Comparison of ENCODE assay signal across 17 cellular contexts in genomic region chr20:49951160-49951559, GRCh38. TPM values are rescaled to one million over a fixed set of nuclear protein-coding genes. Genes with fewer than 3 reads are reported as not detected.
A peak's percentile ranks its signal among the peaks of the same experiment; 100 is the strongest.
DNase-seq lines count a peak whose midpoint lies in the region; ATAC-seq and TF ChIP-seq lines count a peak whose summit lies in the region.
"Had no signal": no experiment of that assay in that cellular context is flagged by ENCODE, and none has a peak within 500 bp of the region (broad histone marks: within the 10 kb centered on the region; RNA-seq: fewer than 3 reads in every experiment).

No MANE protein-coding gene starts in this region.

- H4K20me1 ChIP-seq in SK-N-SH (ENCODE audit: insufficient read depth) = no peaks in the 10 kb centered on the region
- no peaks in the 10 kb centered on the region for H4K20me1 ChIP-seq in fibroblast of lung (ENCODE audit: control insufficient read depth, extremely low read depth, insufficient read depth, low read length)

- H3K9me2 ChIP-seq in SK-N-SH = no peaks in the 10 kb centered on the region

- POLR2A ChIA-PET in SK-N-SH (lab: Yijun Ruan, JAX) = no interaction called here

- TF ChIP-seq CTCF in natural killer cell (IDR thresholded peaks at IDR 0.05) (no peak), SK-N-SH (IDR thresholded peaks at IDR 0.05) (no peak), fibroblast of lung (conservative IDR thresholded peaks at IDR 0.05 in 1 of 2, IDR thresholded peaks at IDR 0.05 in 1 of 2; ENCODE audit: low read depth in 1 of 2, low read length in 2 of 2) (no peak)

- H3K27me3 ChIP-seq in SK-N-SH (ENCODE audit: insufficient read depth) = no peaks in the 10 kb centered on the region
- no peaks in the 10 kb centered on the region for H3K27me3 ChIP-seq in fibroblast of lung (ENCODE audit: control insufficient read depth, insufficient read depth, low read length)
- H3K27me3 ChIP-seq: gastrocnemius medialis, stomach had no signal

- H3K36me3 Mint-ChIP-seq in natural killer cell treated with Interleukin-12 subunit alpha and Interleukin-12 subunit beta and Interleukin-15 and Interleukin-18, amount 100 ng/mL, for 72 hours = peaks cover 42% of the 10 kb centered on the region
- peaks cover 9% of the 10 kb centered on the region for H3K36me3 Mint-ChIP-seq in natural killer cell

- WGBS in SK-N-SH (ENCODE audit: low lambda C conversion rate) = 31% methylated on average over 4 of the region's 4 CpGs

- intact Hi-C loops in natural killer cell (cut with micrococcal nuclease) = no loop called here

- H3K4me2 ChIP-seq in SK-N-SH (peak overlapping the region; percentile 41), fibroblast of lung (ENCODE audit: extremely low read depth, insufficient read depth, low read length) (peak overlapping the region; percentile 34)

- H2AFZ ChIP-seq in SK-N-SH (ENCODE audit: low read depth) = no peak overlapping the region
- no peak overlapping the region for H2AFZ ChIP-seq in fibroblast of lung (ENCODE audit: low read length)

- no peaks in the 10 kb centered on the region for H3K9me3 Mint-ChIP-seq in natural killer cell treated with Interleukin-12 subunit alpha and Interleukin-12 subunit beta and Interleukin-15 and Interleukin-18, amount 100 ng/mL, for 72 hours
- no peaks in the 10 kb centered on the region for H3K9me3 Mint-ChIP-seq in natural killer cell
- H3K9me3 Mint-ChIP-seq: central memory CD8-positive, alpha-beta T cell; IgD-negative memory B cell had no signal

- CTCF ChIA-PET in SK-N-SH (lab: Yijun Ruan, JAX) = interaction anchor here (0.9 kb wide), 1 partner anchor 61 kb away, joined by 3 read pairs; no protein-coding TSS in a partner anchor

- H3K4me1 ChIP-seq in SK-N-SH (ENCODE audit: control insufficient read depth in 1 of 2, insufficient read depth in 2 of 2, low read depth in 1 of 2, low read length in 1 of 2) (peaks cover 0 to 25% of the 10 kb centered on the region in 2 experiments; a peak in 2 of 4 replicates), fibroblast of lung (ENCODE audit: control insufficient read depth, extremely low read depth, insufficient read depth, low read length) (peaks cover 29% of the 10 kb centered on the region)
- H3K4me1 ChIP-seq: gastrocnemius medialis, stomach had no signal

- peak in 1 of 2 experiments; percentile 59; a peak in 1 of 4 replicates for TF ChIP-seq EP300 in SK-N-SH (IDR thresholded peaks at IDR 0.05; ENCODE audit: borderline replicate concordance in 1 of 2, low read depth in 1 of 2, low read length in 1 of 2)

- H3K36me3 ChIP-seq in SK-N-SH (replicated peaks in 1 of 2; ENCODE audit: control insufficient read depth in 1 of 2, insufficient read depth in 2 of 2, low read length in 1 of 2) (peaks cover 31 to 61% of the 10 kb centered on the region in 2 experiments), fibroblast of lung (ENCODE audit: control insufficient read depth, insufficient read depth, low read length) (peaks cover 22% of the 10 kb centered on the region)

- H3K4me1 Mint-ChIP-seq in natural killer cell treated with Interleukin-12 subunit alpha and Interleukin-12 subunit beta and Interleukin-15 and Interleukin-18, amount 100 ng/mL, for 72 hours (ENCODE audit: low read depth in 2 of 2) = peaks cover 10 to 17% of the 10 kb centered on the region in 2 donors
- H3K4me1 Mint-ChIP-seq in natural killer cell = peaks cover 0 to 5% of the 10 kb centered on the region in 2 donors

- no peaks in the 10 kb centered on the region for H3K27me3 Mint-ChIP-seq in natural killer cell treated with Interleukin-12 subunit alpha and Interleukin-12 subunit beta and Interleukin-15 and Interleukin-18, amount 100 ng/mL, for 72 hours
- H3K27me3 Mint-ChIP-seq in natural killer cell (ENCODE audit: low read depth in 2 of 2) = no peaks in the 10 kb centered on the region
- H3K27me3 Mint-ChIP-seq: central memory CD8-positive, alpha-beta T cell; IgD-negative memory B cell had no signal

- peak in 1 of 2 donors; percentile 78 for ATAC-seq in natural killer cell treated with Interleukin-12 subunit alpha and Interleukin-12 subunit beta and Interleukin-15 and Interleukin-18, amount 100 ng/mL, for 72 hours
- no peak for ATAC-seq in natural killer cell
- no peak for ATAC-seq in HG03139 (IDR thresholded peaks at IDR 0.05; ENCODE audit: unreplicated experiment)
- ATAC-seq: gastrocnemius medialis had no signal

- peaks cover 31% of the 10 kb centered on the region for H3K79me2 ChIP-seq in SK-N-SH (ENCODE audit: insufficient read depth)
- peaks cover 8% of the 10 kb centered on the region for H3K79me2 ChIP-seq in fibroblast of lung (ENCODE audit: control insufficient read depth, insufficient read depth, low read length)

- peak overlapping the region; percentile 46 to 76 for H3K27ac Mint-ChIP-seq in natural killer cell treated with Interleukin-12 subunit alpha and Interleukin-12 subunit beta and Interleukin-15 and Interleukin-18, amount 100 ng/mL, for 72 hours
- peak overlapping the region in 1 of 2 donors; percentile 32 for H3K27ac Mint-ChIP-seq in natural killer cell
- H3K27ac Mint-ChIP-seq: IgD-negative memory B cell had no signal

- no peak for TF ChIP-seq RAD21 in SK-N-SH (IDR thresholded peaks at IDR 0.05; ENCODE audit: low read length)

- H3K4me3 Mint-ChIP-seq in natural killer cell treated with Interleukin-12 subunit alpha and Interleukin-12 subunit beta and Interleukin-15 and Interleukin-18, amount 100 ng/mL, for 72 hours = no peak overlapping the region
- H3K4me3 Mint-ChIP-seq in natural killer cell = no peak overlapping the region
- H3K4me3 Mint-ChIP-seq: central memory CD8-positive, alpha-beta T cell; IgD-negative memory B cell had no signal

- no peaks in the 10 kb centered on the region for H3K9me3 ChIP-seq in SK-N-SH
- no peaks in the 10 kb centered on the region for H3K9me3 ChIP-seq in fibroblast of lung (ENCODE audit: control insufficient read depth, insufficient read depth, low read depth, low read length)
- H3K9me3 ChIP-seq: gastrocnemius medialis, stomach had no signal

- H3K9ac ChIP-seq in SK-N-SH (peak overlapping the region; percentile 33; the same call in 1 of the 2 replicates), fibroblast of lung (ENCODE audit: insufficient read depth, low read length) (no peak overlapping the region)

- peak overlapping the region in 1 of 2 experiments; percentile 3; a peak in 1 of 4 replicates for H3K4me3 ChIP-seq in SK-N-SH (ENCODE audit: low read depth in 2 of 2, low read length in 1 of 2)
- H3K4me3 ChIP-seq in fibroblast of lung (replicated peaks in 1 of 4; ENCODE audit: control extremely low read depth in 1 of 4, insufficient read depth in 1 of 4, low read depth in 3 of 4, low read length in 4 of 4) = no peak overlapping the region
- H3K4me3 ChIP-seq: gastrocnemius medialis, stomach had no signal

- H3F3A ChIP-seq in SK-N-SH (replicated peaks; ENCODE audit: insufficient read depth) = peaks cover 59% of the 10 kb centered on the region

- no peak for DNase-seq in natural killer cell treated with Interleukin-12 subunit alpha and Interleukin-12 subunit beta and Interleukin-15 and Interleukin-18, amount 100 ng/mL, for 72 hours (ENCODE audit: low spot score)
- no peak for DNase-seq in natural killer cell
- DNase-seq in SK-N-SH = no peak
- peak; percentile 77 to 78 for DNase-seq in fibroblast of lung (ENCODE audit: low read depth in 2 of 2)
- no peak for DNase-seq in SK-N-DZ (ENCODE audit: low spot score)
- DNase-seq in NCI-H1694 (lab: John Stamatoyannopoulos, UW) = no peak
- no peak for DNase-seq in cerebellum (ENCODE audit: low spot score)
- DNase-seq: gastrocnemius medialis; NCI-H1436 treated with DMSO at 0.1 percent for 48 hours; NCI-H69; SHP77; stimulated activated CD4-positive, alpha-beta T cell treated with anti-CD3 and anti-CD28 coated beads, Interleukin-4, amount 100 ng/mL, for 4 hours; stomach had no signal

- H3K27ac ChIP-seq in SK-N-SH (ENCODE audit: low read depth in 2 of 2, low read length in 1 of 2) = peak overlapping the region in 1 of 2 experiments; percentile 99; a peak in 2 of 4 replicates
- peak overlapping the region; percentile 39 for H3K27ac ChIP-seq in fibroblast of lung (ENCODE audit: insufficient read depth, low read length)
- H3K27ac ChIP-seq: C4-2B, stomach had no signal

RNA-seq across cellular contexts. Expression of gene RNF114, which starts 15.0 kb away (rescaled TPM):
- 10 to 100 TPM; 69.9 to 79.3 TPM for total RNA-seq in natural killer cell treated with Interleukin-12 subunit alpha and Interleukin-12 subunit beta and Interleukin-15 and Interleukin-18, amount 100 ng/mL, for 72 hours
- total RNA-seq in natural killer cell = 100 to 1,000 TPM in 2 of 3 donors, 10 to 100 TPM in 1; 92.3 to 108 (median 100) TPM
- polyA plus RNA-seq in SK-N-SH (2012; rRNA removed) = 30.2 and 55.0 TPM in 2 replicates
- 37.4 and 52.4 TPM in 2 replicates for polyA plus RNA-seq in SK-N-SH (2012; cell fraction: cytosol; rRNA removed)
- 53.4 and 58.8 TPM in 2 replicates for polyA plus RNA-seq in SK-N-SH (2012; cell fraction: nucleus; rRNA removed)
- 50.3 and 65.2 TPM in 2 replicates for total RNA-seq in fibroblast of lung
- polyA plus RNA-seq in fibroblast of lung = 70.2 and 93.9 TPM in 2 replicates
- 57.8 and 75.8 TPM in 2 replicates for polyA plus RNA-seq in fibroblast of lung (2012)
- polyA minus RNA-seq in fibroblast of lung (ENCODE audit: low replicate concordance) = 53.6 and 77.4 TPM in 2 replicates
- 138 and 182 TPM in 2 replicates for polyA plus RNA-seq in SK-N-DZ (2014; cell fraction: cytosol; rRNA removed)
- polyA plus RNA-seq in SK-N-DZ (2014; cell fraction: nucleus; rRNA removed) = 121 and 145 TPM in 2 replicates
- 49.5 TPM for total RNA-seq in cerebellum

RNA-seq across cellular contexts. Expression of gene SNAI1, which starts 31.6 kb away (rescaled TPM):
- total RNA-seq in natural killer cell treated with Interleukin-12 subunit alpha and Interleukin-12 subunit beta and Interleukin-15 and Interleukin-18, amount 100 ng/mL, for 72 hours = 1 to 10 TPM in 1 of 2 donors, under 1 TPM in 1; 0.71 to 1.3 TPM
- 1 to 10 TPM; 1.5 to 2.4 (median 2.1) TPM for total RNA-seq in natural killer cell
- polyA plus RNA-seq in SK-N-SH (2012; rRNA removed) = 3.7 and 6.2 TPM in 2 replicates
- polyA plus RNA-seq in SK-N-SH (2012; cell fraction: cytosol; rRNA removed) = 2.2 and 3.9 TPM in 2 replicates
- polyA plus RNA-seq in SK-N-SH (2012; cell fraction: nucleus; rRNA removed) = 5.6 and 5.7 TPM in 2 replicates
- 0.26 and 0.66 TPM in 2 replicates for total RNA-seq in fibroblast of lung
- polyA plus RNA-seq in fibroblast of lung = 1.4 and 1.8 TPM in 2 replicates
- polyA plus RNA-seq in fibroblast of lung (2012) = 5.0 and 6.8 TPM in 2 replicates
- 5.1 and 6.5 TPM in 2 replicates for polyA minus RNA-seq in fibroblast of lung (ENCODE audit: low replicate concordance)
- 5.7 TPM in 2 replicates for polyA plus RNA-seq in SK-N-DZ (2014; cell fraction: cytosol; rRNA removed)
- 4.5 and 6.7 TPM in 2 replicates for polyA plus RNA-seq in SK-N-DZ (2014; cell fraction: nucleus; rRNA removed)
- total RNA-seq in cerebellum = 0.27 TPM

RNA-seq across cellular contexts. Expression of gene SPATA2, which starts 35.8 kb away (rescaled TPM):
- 10 to 100 TPM; 10.1 to 12.0 TPM for total RNA-seq in natural killer cell treated with Interleukin-12 subunit alpha and Interleukin-12 subunit beta and Interleukin-15 and Interleukin-18, amount 100 ng/mL, for 72 hours
- total RNA-seq in natural killer cell = 10 to 100 TPM; 16.4 to 25.8 (median 25.1) TPM
- 5.8 and 7.2 TPM in 2 replicates for polyA plus RNA-seq in SK-N-SH (2012; rRNA removed)
- 4.6 and 5.7 TPM in 2 replicates for polyA plus RNA-seq in SK-N-SH (2012; cell fraction: cytosol; rRNA removed)
- 7.8 and 8.4 TPM in 2 replicates for polyA plus RNA-seq in SK-N-SH (2012; cell fraction: nucleus; rRNA removed)
- total RNA-seq in fibroblast of lung = 1.0 and 2.0 TPM in 2 replicates
- polyA plus RNA-seq in fibroblast of lung = 3.6 and 4.2 TPM in 2 replicates
- 4.6 and 4.9 TPM in 2 replicates for polyA plus RNA-seq in fibroblast of lung (2012)
- polyA minus RNA-seq in fibroblast of lung (ENCODE audit: low replicate concordance) = 4.6 and 5.1 TPM in 2 replicates
- 3.1 and 4.7 TPM in 2 replicates for polyA plus RNA-seq in SK-N-DZ (2014; cell fraction: cytosol; rRNA removed)
- polyA plus RNA-seq in SK-N-DZ (2014; cell fraction: nucleus; rRNA removed) = 2.7 and 3.0 TPM in 2 replicates
- 2.6 TPM for total RNA-seq in cerebellum

Comparison
In these comparisons a context has a peak if more than half of its experiments do, and no peak if none do; other contexts are left out.
1. DNase-seq: peak in fibroblast of lung (2 of 2); none in natural killer cell treated with Interleukin-12 subunit alpha and Interleukin-12 subunit beta and Interleukin-15 and Interleukin-18, amount 100 ng/mL, for 72 hours (single experiment), natural killer cell (single experiment), SK-N-SH (single experiment), SK-N-DZ (single experiment), NCI-H1694 (single experiment) and cerebellum (single experiment).